In the genomic region with DNA sequence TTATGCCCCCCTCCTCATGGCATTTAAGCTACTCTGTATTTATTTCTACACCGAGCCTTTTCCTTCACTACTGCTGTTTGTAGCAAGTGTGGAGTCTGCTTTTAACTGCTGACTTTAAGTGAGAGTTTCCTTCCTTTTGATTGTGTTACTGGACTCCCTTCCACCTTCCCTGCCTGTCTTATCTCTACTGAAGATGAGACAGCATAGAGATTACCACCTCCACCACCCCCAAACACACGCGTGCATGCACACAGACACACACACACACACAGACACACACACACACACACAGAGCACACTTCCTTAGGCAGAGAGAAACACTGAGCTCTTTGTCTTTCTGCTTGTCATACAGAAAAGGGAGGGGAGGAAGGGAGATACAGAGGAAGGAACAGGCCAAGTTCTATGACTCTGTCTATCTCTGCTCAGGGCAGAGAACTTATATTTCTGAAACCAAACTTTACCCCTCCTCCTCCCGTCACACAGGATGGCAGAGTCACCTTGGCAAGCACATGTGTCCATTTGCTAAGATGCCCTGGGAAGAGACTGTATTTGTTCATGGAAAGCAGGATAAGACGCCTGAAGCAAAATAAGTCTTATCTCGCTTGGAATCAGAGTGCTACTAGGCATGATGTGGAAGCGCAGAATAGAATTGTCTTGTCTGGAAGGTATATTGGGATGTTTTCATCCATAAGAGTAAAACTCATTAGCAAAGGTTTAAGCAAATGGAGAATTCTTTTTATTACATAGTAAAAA, we compare ENCODE assay signal across 1 cellular context.
TF ChIP-seq lines count a peak whose summit lies in the region.

No MANE protein-coding gene starts in this region.

TF ChIP-seq in SK-N-SH, 30 proteins besides CTCF, POLR2A, EP300 and RAD21 (continued from another document):
- TF ChIP-seq ZBTB33 (IDR thresholded peaks at IDR 0.05; ENCODE audit: borderline replicate concordance, low read depth) (no peak), YY1 (IDR thresholded peaks at IDR 0.05; ENCODE audit: low read depth) (no peak), MAX (IDR thresholded peaks at IDR 0.05; ENCODE audit: low read depth) (peak; percentile 52; the same call in 1 of the 2 replicates)
- TF ChIP-seq, protein P1, sequence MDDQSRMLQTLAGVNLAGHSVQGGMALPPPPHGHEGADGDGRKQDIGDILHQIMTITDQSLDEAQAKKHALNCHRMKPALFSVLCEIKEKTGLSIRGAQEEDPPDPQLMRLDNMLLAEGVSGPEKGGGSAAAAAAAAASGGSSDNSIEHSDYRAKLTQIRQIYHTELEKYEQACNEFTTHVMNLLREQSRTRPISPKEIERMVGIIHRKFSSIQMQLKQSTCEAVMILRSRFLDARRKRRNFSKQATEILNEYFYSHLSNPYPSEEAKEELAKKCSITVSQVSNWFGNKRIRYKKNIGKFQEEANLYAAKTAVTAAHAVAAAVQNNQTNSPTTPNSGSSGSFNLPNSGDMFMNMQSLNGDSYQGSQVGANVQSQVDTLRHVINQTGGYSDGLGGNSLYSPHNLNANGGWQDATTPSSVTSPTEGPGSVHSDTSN (IDR thresholded peaks at IDR 0.05) = peak; percentile 44; the same call in 1 of the 2 replicates
